In the genomic region with DNA sequence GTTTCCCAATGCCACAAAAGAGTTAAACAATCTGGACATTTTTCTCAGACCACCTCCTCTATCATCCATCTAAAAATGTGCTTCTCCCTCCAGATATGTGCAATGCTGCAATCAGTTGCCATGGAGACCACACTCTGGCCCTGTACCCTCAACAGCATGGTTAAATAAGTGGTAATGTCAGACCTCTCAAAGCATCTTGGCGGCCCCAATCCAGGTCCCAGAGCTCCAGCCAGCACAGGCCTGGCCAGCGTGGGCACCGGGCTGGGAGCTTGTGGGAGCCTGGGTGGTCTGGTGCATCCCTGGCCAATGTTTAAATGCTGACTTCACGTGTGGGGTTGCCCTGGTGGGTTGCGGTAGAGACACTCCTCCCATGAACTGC, we compare ENCODE assay signal across 23 cellular contexts.
A peak's percentile ranks its signal among the peaks of the same experiment; 100 is the strongest.
DNase-seq lines count a peak whose midpoint lies in the region; ATAC-seq, FAIRE-seq and TF ChIP-seq lines count a peak whose summit lies in the region.
"Had no signal": no experiment of that assay in that cellular context is flagged by ENCODE, and none has a peak within 500 bp of the region (broad histone marks: within the 10 kb centered on the region; RNA-seq: fewer than 3 reads in every experiment).

No MANE protein-coding gene starts in this region.

- H4K20me1 ChIP-seq in Karpas-422 (ENCODE audit: insufficient read depth, low read depth, low read length) (no peaks in the 10 kb centered on the region), K562 (replicated peaks; ENCODE audit: control insufficient read depth, insufficient read depth, low read length) (no peaks in the 10 kb centered on the region; the same call in 1 of the 2 replicates), smooth muscle cell (ENCODE audit: low read depth) (no peaks in the 10 kb centered on the region)

- H3K27me3 ChIP-seq in Karpas-422 (ENCODE audit: low read length), result no peaks in the 10 kb centered on the region
- H3K27me3 ChIP-seq in K562 (ENCODE audit: control insufficient read depth in 2 of 2, insufficient read depth in 2 of 2, low read length in 2 of 2), result peaks cover 9 to 19% of the 10 kb centered on the region in 2 experiments; a peak in 3 of 5 replicates
- H3K27me3 ChIP-seq in smooth muscle cell (ENCODE audit: low read depth), result peaks cover 6% of the 10 kb centered on the region
- H3K27me3 ChIP-seq in upper lobe of right lung, result no peaks in the 10 kb centered on the region
- H3K27me3 ChIP-seq in aorta (ENCODE audit: control insufficient read depth in 1 of 2, insufficient read depth in 2 of 2, low read length in 1 of 2), result no peaks in the 10 kb centered on the region
- H3K27me3 ChIP-seq: dorsolateral prefrontal cortex, ovary, upper lobe of left lung had no signal

- in situ Hi-C loops in K562 (cut with MboI), result no loop called here

- peak overlapping the region; percentile 48 for H3K4me3 ChIP-seq in Karpas-422 (ENCODE audit: low read length)
- no peak overlapping the region for H3K4me3 ChIP-seq in K562
- H3K4me3 ChIP-seq in smooth muscle cell, result no peak overlapping the region
- no peak overlapping the region for H3K4me3 ChIP-seq in upper lobe of right lung
- no peak overlapping the region for H3K4me3 ChIP-seq in aorta (ENCODE audit: low read length in 2 of 2)
- H3K4me3 ChIP-seq: dorsolateral prefrontal cortex, ovary, SK-N-MC, upper lobe of left lung had no signal

- no peaks in the 10 kb centered on the region for H3K9me3 Mint-ChIP-seq in activated CD8-positive, alpha-beta T cell treated with anti-CD3 and anti-CD28 coated beads, Interleukin-2, amount 10 ng/mL, durations not matched to agents 7 days and 5 days (ENCODE audit: insufficient read depth)
- H3K9me3 Mint-ChIP-seq: activated T-helper 1 cell treated with anti-CD3 and anti-CD28 coated beads, Interleukin-12 subunit alpha, Interleukin-12 subunit beta, Interleukin-2, Interleukin-4 antibody, amounts not matched to agents 30 ng/mL and 10 ng/mL and 1 ng/mL, durations not matched to agents 14 hours and 24 hours and 36 hours; CD4-positive, alpha-beta T cell; immature natural killer cell; nephron progenitor cell; T-helper 1 cell treated with Interleukin-12 subunit alpha and Interleukin-12 subunit beta and Interleukin-4 antibody, amounts not matched to agents 30 μg/mL and 1 μg/mL, for 36 hours had no signal

- H3F3A ChIP-seq in smooth muscle cell (ENCODE audit: low read depth), result no peaks in the 10 kb centered on the region

- peak overlapping the region; percentile 86 for H3K27ac ChIP-seq in Karpas-422 (ENCODE audit: low read length)
- no peak overlapping the region for H3K27ac ChIP-seq in K562 (ENCODE audit: extremely low read depth, low read depth, low read length)
- H3K27ac ChIP-seq in smooth muscle cell (ENCODE audit: low read depth), result peak overlapping the region; percentile 62
- H3K27ac ChIP-seq in upper lobe of right lung, result no peak overlapping the region
- no peak overlapping the region for H3K27ac ChIP-seq in aorta (ENCODE audit: low read depth in 1 of 2, low read length in 2 of 2)
- H3K27ac ChIP-seq: dorsolateral prefrontal cortex, ovary, SK-N-MC, upper lobe of left lung had no signal

- no peak overlapping the region for H3K4me3 Mint-ChIP-seq in activated CD8-positive, alpha-beta T cell treated with anti-CD3 and anti-CD28 coated beads, Interleukin-2, amount 10 ng/mL, durations not matched to agents 7 days and 5 days
- H3K4me3 Mint-ChIP-seq: activated T-helper 1 cell treated with anti-CD3 and anti-CD28 coated beads, Interleukin-12 subunit alpha, Interleukin-12 subunit beta, Interleukin-2, Interleukin-4 antibody, amounts not matched to agents 30 ng/mL and 10 ng/mL and 1 ng/mL, durations not matched to agents 14 hours and 24 hours and 36 hours; CD4-positive, alpha-beta T cell; immature natural killer cell; nephron progenitor cell; T-helper 1 cell treated with Interleukin-12 subunit alpha and Interleukin-12 subunit beta and Interleukin-4 antibody, amounts not matched to agents 30 μg/mL and 1 μg/mL, for 36 hours had no signal

- peak overlapping the region; percentile 52 for H3K9ac ChIP-seq in Karpas-422 (ENCODE audit: low read length)
- no peak overlapping the region for H3K9ac ChIP-seq in K562 (ENCODE audit: insufficient read depth in 1 of 2, low read depth in 2 of 2, low read length in 2 of 2)
- H3K9ac ChIP-seq in smooth muscle cell (ENCODE audit: low read depth), result no peak overlapping the region

- H2AFZ ChIP-seq in Karpas-422 (ENCODE audit: low read length) (no peak overlapping the region), K562 (ENCODE audit: low read depth, low read length) (no peak overlapping the region), smooth muscle cell (ENCODE audit: low read depth) (no peak overlapping the region)

- TF ChIP-seq RAD21 in K562 (CRISPR knock-in tag; conservative IDR thresholded peaks at IDR 0.05 in 1 of 2, IDR thresholded peaks at IDR 0.05 in 1 of 2), result no peak

- no peak overlapping the region for H3K27ac Mint-ChIP-seq in activated CD8-positive, alpha-beta T cell treated with anti-CD3 and anti-CD28 coated beads, Interleukin-2, amount 10 ng/mL, durations not matched to agents 7 days and 5 days
- H3K27ac Mint-ChIP-seq: activated T-helper 1 cell treated with anti-CD3 and anti-CD28 coated beads, Interleukin-12 subunit alpha, Interleukin-12 subunit beta, Interleukin-2, Interleukin-4 antibody, amounts not matched to agents 30 ng/mL and 10 ng/mL and 1 ng/mL, durations not matched to agents 14 hours and 24 hours and 36 hours; CD4-positive, alpha-beta T cell; immature natural killer cell; nephron progenitor cell; T-helper 1 cell treated with Interleukin-12 subunit alpha and Interleukin-12 subunit beta and Interleukin-4 antibody, amounts not matched to agents 30 μg/mL and 1 μg/mL, for 36 hours had no signal

- no peaks in the 10 kb centered on the region for H3K9me2 ChIP-seq in Karpas-422 (replicated peaks; ENCODE audit: insufficient read depth, low read length)

- H3K36me3 Mint-ChIP-seq in activated CD8-positive, alpha-beta T cell treated with anti-CD3 and anti-CD28 coated beads, Interleukin-2, amount 10 ng/mL, durations not matched to agents 7 days and 5 days (ENCODE audit: low read depth), result no peaks in the 10 kb centered on the region
- H3K36me3 Mint-ChIP-seq: immature natural killer cell had no signal

- CTCF ChIA-PET in K562 (lab: Yijun Ruan, JAX; ENCODE audit: low intra/inter-chr PET ratio), result no interaction called here
- CTCF ChIA-PET in activated CD8-positive, alpha-beta T cell treated with anti-CD3 and anti-CD28 coated beads, Interleukin-2, amount 10 ng/mL, durations not matched to agents 7 days and 5 days (lab: Charles Lee), result interaction anchor here (0.9 to 1.7 kb wide), 2 partner anchors 18 to 328 kb away, joined by 3 read pairs; no protein-coding TSS in a partner anchor

- H3K79me2 ChIP-seq in Karpas-422 (ENCODE audit: low read length) (no peaks in the 10 kb centered on the region), K562 (ENCODE audit: control insufficient read depth, insufficient read depth, low read length) (no peaks in the 10 kb centered on the region), smooth muscle cell (ENCODE audit: low read depth) (no peaks in the 10 kb centered on the region)

- POLR2A ChIA-PET in K562 (lab: Yijun Ruan, JAX), result no interaction called here
- POLR2A ChIA-PET in activated CD8-positive, alpha-beta T cell treated with anti-CD3 and anti-CD28 coated beads, Interleukin-2, amount 10 ng/mL, durations not matched to agents 7 days and 5 days (lab: Charles Lee), result no interaction called here

- ATAC-seq in K562 (no peak), upper lobe of right lung (no peak), aorta (ENCODE audit: low FRiP score) (no peak)
- ATAC-seq in activated CD8-positive, alpha-beta T cell treated with anti-CD3 and anti-CD28 coated beads, Interleukin-2, amount 10 ng/mL, durations not matched to agents 7 days and 5 days, result no peak
- ATAC-seq: HCT116 had no signal

- H3K4me1 ChIP-seq in Karpas-422 (ENCODE audit: low read length) (peaks cover 58% of the 10 kb centered on the region), K562 (replicated peaks in 1 of 2; ENCODE audit: control insufficient read depth in 2 of 2, insufficient read depth in 2 of 2, low read length in 2 of 2) (no peaks in the 10 kb centered on the region), smooth muscle cell (ENCODE audit: low read depth) (no peaks in the 10 kb centered on the region), upper lobe of right lung (no peaks in the 10 kb centered on the region), aorta (ENCODE audit: control insufficient read depth in 1 of 2, insufficient read depth in 2 of 2, low read length in 2 of 2) (peaks cover 2 to 3% of the 10 kb centered on the region in 2 donors)

- H3K9me3 ChIP-seq in Karpas-422 (ENCODE audit: low read length) (no peaks in the 10 kb centered on the region), K562 (replicated peaks; ENCODE audit: control insufficient read depth, insufficient read depth, low read depth, low read length) (no peaks in the 10 kb centered on the region), smooth muscle cell (replicated peaks; ENCODE audit: low read depth) (no peaks in the 10 kb centered on the region), upper lobe of right lung (no peaks in the 10 kb centered on the region), aorta (ENCODE audit: control insufficient read depth, low read length) (no peaks in the 10 kb centered on the region)
- H3K9me3 ChIP-seq: ovary, upper lobe of left lung had no signal

- BruUV-seq in K562 (replicated peaks; lab: Mats Ljungman, UMichigan), result no TSS peak

- whole genome bisulfite sequencing in K562 (ENCODE audit: insufficient coverage, low coverage, missing lambda C conversion rate), result 3% methylated on average over 5 of the region's 5 CpGs
- 89% methylated on average over 5 of the region's 5 CpGs for WGBS in smooth muscle cell (ENCODE audit: low lambda C conversion rate)
- 78% methylated on average over 5 of the region's 5 CpGs for WGBS in aorta, 2 donors

- H3K4me1 Mint-ChIP-seq in activated CD8-positive, alpha-beta T cell treated with anti-CD3 and anti-CD28 coated beads, Interleukin-2, amount 10 ng/mL, durations not matched to agents 7 days and 5 days (ENCODE audit: low read depth), result peaks cover 13% of the 10 kb centered on the region
- H3K4me1 Mint-ChIP-seq: immature natural killer cell had no signal

- no peak for TF ChIP-seq POLR2A in K562 (conservative IDR thresholded peaks at IDR 0.05)

- no peaks in the 10 kb centered on the region for H3K9me1 ChIP-seq in K562 (ENCODE audit: control insufficient read depth, insufficient read depth, low read length)

- FAIRE-seq in K562 (lab: Jason Lieb, UNC), result no peak

- peaks cover 8% of the 10 kb centered on the region for H3K27me3 Mint-ChIP-seq in activated CD8-positive, alpha-beta T cell treated with anti-CD3 and anti-CD28 coated beads, Interleukin-2, amount 10 ng/mL, durations not matched to agents 7 days and 5 days (ENCODE audit: low read depth)

- TF ChIP-seq CTCF in K562 (IDR thresholded peaks at IDR 0.05 in 2 of 3, conservative IDR thresholded peaks at IDR 0.05 in 1 of 3; ENCODE audit: insufficient read depth in 2 of 3, low read depth in 1 of 3, low read length in 3 of 3) (no peak), smooth muscle cell (IDR thresholded peaks at IDR 0.05; ENCODE audit: borderline replicate concordance, insufficient read depth, poor library complexity, severe bottlenecking) (no peak), upper lobe of right lung (IDR thresholded peaks at IDR 0.05) (no peak)

- H3K4me2 ChIP-seq in Karpas-422 (ENCODE audit: low read depth, low read length, poor library complexity, severe bottlenecking) (peak overlapping the region; percentile 66), K562 (ENCODE audit: insufficient read depth, low read length) (no peak overlapping the region), smooth muscle cell (no peak overlapping the region)

- H3K36me3 ChIP-seq in Karpas-422 (ENCODE audit: insufficient read depth, low read length), result no peaks in the 10 kb centered on the region
- H3K36me3 ChIP-seq in K562 (ENCODE audit: control insufficient read depth, insufficient read depth, low read length), result no peaks in the 10 kb centered on the region
- H3K36me3 ChIP-seq in smooth muscle cell (ENCODE audit: low read depth), result no peaks in the 10 kb centered on the region
- H3K36me3 ChIP-seq in upper lobe of right lung, result no peaks in the 10 kb centered on the region
- H3K36me3 ChIP-seq in aorta (ENCODE audit: control insufficient read depth in 1 of 2, insufficient read depth in 2 of 2, low read length in 1 of 2), result no peaks in the 10 kb centered on the region
- H3K36me3 ChIP-seq: ovary, upper lobe of left lung had no signal

- TF ChIP-seq EP300 in K562 (IDR thresholded peaks at IDR 0.05; ENCODE audit: low read length), result no peak

- DNase-seq in NCI-H748 (lab: John Stamatoyannopoulos, UW; ENCODE audit: unreplicated experiment), result peak; percentile 7
- no peak for DNase-seq in NCI-H748 treated with DMSO at 0.1 percent for 48 hours (lab: John Stamatoyannopoulos, UW)
- DNase-seq in Karpas-422, result peak; percentile 53
- no peak for DNase-seq in K562 (ENCODE audit: extremely low read depth in 1 of 4, low spot score in 3 of 4)
- DNase-seq in smooth muscle cell (lab: John Stamatoyannopoulos, UW; ENCODE audit: unreplicated experiment), result no peak
- no peak for DNase-seq in upper lobe of right lung
- DNase-seq in activated CD8-positive, alpha-beta T cell treated with anti-CD3 and anti-CD28 coated beads, Interleukin-2, amount 10 ng/mL, durations not matched to agents 7 days and 5 days, result no peak
- DNase-seq in aorta, result no peak
- DNase-seq: activated CD8-positive, alpha-beta memory T cell treated with anti-CD3 and anti-CD28 coated beads, Interleukin-2, amount 50 U/mL, for 4 hours; activated naive CD4-positive, alpha-beta T cell treated with Interleukin-2 at 50 U/mL for 16 hours; CD4-positive, alpha-beta T cell; dorsolateral prefrontal cortex; immature natural killer cell; NCI-H146; NCI-H82; nephron progenitor cell; ovary; stimulated activated naive CD4-positive, alpha-beta T cell had no signal

- intact Hi-C loops in K562 (cut with micrococcal nuclease) (no loop called here), upper lobe of right lung (cut with DNase I) (no loop called here), aorta (cut with DNase I) (no loop called here)

Comparison
In these comparisons a context has a peak if more than half of its experiments do, and no peak if none do; other contexts are left out.
1. DNase-seq: peak in NCI-H748 (single experiment) and Karpas-422 (single experiment); none in NCI-H748 treated with DMSO at 0.1 percent for 48 hours (single experiment), K562 (0 of 4), smooth muscle cell (single experiment), upper lobe of right lung (single experiment), activated CD8-positive, alpha-beta T cell treated with anti-CD3 and anti-CD28 coated beads, Interleukin-2, amount 10 ng/mL, durations not matched to agents 7 days and 5 days (single experiment) and aorta (0 of 2).
2. H3K27ac ChIP-seq: peak in Karpas-422 (single experiment) and smooth muscle cell (single experiment); none in K562 (single experiment), upper lobe of right lung (single experiment) and aorta (0 of 2).